ENCODE assay signal across 9 cellular contexts in the genomic region with DNA sequence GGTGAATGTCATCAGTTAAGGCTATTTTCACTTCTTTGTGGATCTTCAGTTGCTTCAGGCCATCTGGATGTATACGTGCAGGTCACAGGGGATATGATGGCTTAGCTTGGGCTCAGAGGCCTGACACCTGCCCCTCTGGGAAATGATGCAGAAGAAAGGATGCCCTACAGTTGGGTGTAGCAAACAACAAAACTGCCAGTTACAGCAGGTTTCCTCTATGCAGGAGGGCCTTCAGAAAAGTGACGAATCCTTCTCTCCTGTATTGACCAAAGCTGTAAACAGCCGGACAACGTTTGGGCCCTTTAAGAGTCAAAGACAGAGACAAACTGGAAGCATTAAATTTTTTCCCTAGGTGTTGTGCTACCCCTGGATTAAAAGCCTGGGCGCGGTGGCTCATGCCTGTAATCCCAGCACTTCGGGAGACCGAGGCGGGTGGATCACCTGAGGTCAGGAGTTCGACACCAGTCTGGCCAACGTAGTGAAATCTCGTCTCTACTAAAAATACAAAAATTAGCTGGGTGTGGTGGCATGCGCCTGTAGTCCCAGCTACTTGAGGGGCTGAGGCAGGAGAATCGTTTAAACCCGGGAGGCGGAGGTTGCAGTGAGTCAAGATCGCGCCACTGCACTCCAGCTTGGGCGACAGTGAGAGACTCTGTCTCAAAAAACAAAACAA. TPM values are rescaled to one million over a fixed set of nuclear protein-coding genes. Genes with fewer than 3 reads are reported as not detected.
DNase-seq lines count a peak whose midpoint lies in the region; ATAC-seq, FAIRE-seq and TF ChIP-seq lines count a peak whose summit lies in the region.
"Not testable (repeated sequence)": the region's sequence is repeated elsewhere in the genome, so short reads cannot be mapped to it uniquely, and the experiment has no call there.
"Had no signal": no experiment of that assay in that cellular context is flagged by ENCODE, and none has a peak within 500 bp of the region (broad histone marks: within the 10 kb centered on the region; RNA-seq: fewer than 3 reads in every experiment).

No MANE protein-coding gene starts in this region.

- dilution Hi-C loops in endothelial cell of umbilical vein (cut with MboI; ENCODE audit: extremely low pct_ligation_motif_present, low sequenced_read_pairs): not testable (repeated sequence)

- H3K79me2 ChIP-seq in SU-DHL-6 (ENCODE audit: insufficient read depth, low read length) (peaks cover 41% of the 10 kb centered on the region), endothelial cell of umbilical vein (ENCODE audit: control insufficient read depth, insufficient read depth, low read length) (peaks cover 37% of the 10 kb centered on the region)

- H4K20me1 ChIP-seq in SU-DHL-6 (ENCODE audit: low read depth, low read length); endothelial cell of umbilical vein (replicated peaks; ENCODE audit: control insufficient read depth, extremely low read depth, insufficient read depth, low read length): not testable (repeated sequence)

- H3K27me3 Mint-ChIP-seq in CD8-positive, alpha-beta T cell (ENCODE audit: low read depth); IgD-negative memory B cell: not testable (repeated sequence)

- not testable (repeated sequence) for TF ChIP-seq EP300 in suprapubic skin (IDR thresholded peaks at IDR 0.05)

- peaks cover 22% of the 10 kb centered on the region for H3K4me1 ChIP-seq in CD8-positive, alpha-beta T cell (ENCODE audit: insufficient read depth, low read length)
- H3K4me1 ChIP-seq in adipocyte (ENCODE audit: control insufficient read depth, insufficient read depth, low read length) (peaks cover 42% of the 10 kb centered on the region), neuron (ENCODE audit: insufficient read depth, low read length) (peaks cover 15% of the 10 kb centered on the region), suprapubic skin (peaks cover 29% of the 10 kb centered on the region)
- H3K4me1 ChIP-seq in endothelial cell of umbilical vein (ENCODE audit: control insufficient read depth, extremely low read depth, insufficient read depth, low read length): not testable (repeated sequence)

- FAIRE-seq in endothelial cell of umbilical vein (lab: Jason Lieb, UNC): not testable (repeated sequence)

- peak overlapping the region; percentile 88 for H2AFZ ChIP-seq in SU-DHL-6 (ENCODE audit: low read depth, low read length, severe bottlenecking)
- H2AFZ ChIP-seq in endothelial cell of umbilical vein (ENCODE audit: low read depth, low read length): peak overlapping the region; percentile 81
- H2AFZ ChIP-seq in neuron (ENCODE audit: low read depth, low read length): peak overlapping the region; percentile 70

- 28% methylated on average over 19 of the region's 19 CpGs for WGBS in suprapubic skin

- H3K9me3 ChIP-seq in CD8-positive, alpha-beta T cell (ENCODE audit: low read length); SU-DHL-6 (ENCODE audit: insufficient read depth, low read length); adipocyte (ENCODE audit: control insufficient read depth, low read length); endothelial cell of umbilical vein (replicated peaks; ENCODE audit: control insufficient read depth, insufficient read depth, low read length); neuron (ENCODE audit: low read length); suprapubic skin: not testable (repeated sequence)

- not testable (repeated sequence) for TF ChIP-seq POLR2A in endothelial cell of umbilical vein (IDR thresholded peaks at IDR 0.05; ENCODE audit: low read depth, low read length); suprapubic skin (IDR thresholded peaks at IDR 0.05)

- H3K27ac Mint-ChIP-seq in CD8-positive, alpha-beta T cell: peak overlapping the region; percentile 95
- H3K27ac Mint-ChIP-seq in IgD-negative memory B cell: peak overlapping the region; percentile 83 to 98 (median 98)

- H3K9me1 ChIP-seq in endothelial cell of umbilical vein (replicated peaks; ENCODE audit: control insufficient read depth, extremely low read depth, insufficient read depth, low read length): not testable (repeated sequence)

- H3K4me1 Mint-ChIP-seq in CD8-positive, alpha-beta T cell (ENCODE audit: low read depth): peaks cover 41% of the 10 kb centered on the region
- peaks cover 19 to 27% (median 22%) of the 10 kb centered on the region in 3 donors for H3K4me1 Mint-ChIP-seq in IgD-negative memory B cell

- peaks cover 19% of the 10 kb centered on the region for H3K36me3 ChIP-seq in CD8-positive, alpha-beta T cell (ENCODE audit: insufficient read depth, low read length)
- H3K36me3 ChIP-seq in SU-DHL-6 (ENCODE audit: low read length) (peaks cover 23% of the 10 kb centered on the region), adipocyte (ENCODE audit: control insufficient read depth, insufficient read depth, low read length, severe bottlenecking) (peaks cover 58% of the 10 kb centered on the region), endothelial cell of umbilical vein (ENCODE audit: control insufficient read depth in 2 of 2, extremely low read depth in 1 of 2, insufficient read depth in 2 of 2, low read length in 2 of 2) (peaks cover 11 to 13% of the 10 kb centered on the region in 2 experiments), neuron (ENCODE audit: insufficient read depth, low read length) (peaks cover 45% of the 10 kb centered on the region), suprapubic skin (peaks cover 42% of the 10 kb centered on the region)

- TSS peak; percentile 91 for BruUV-seq in endothelial cell of umbilical vein (replicated peaks; lab: Mats Ljungman, UMichigan)

- peaks cover 55% of the 10 kb centered on the region for H3K36me3 Mint-ChIP-seq in CD8-positive, alpha-beta T cell
- H3K36me3 Mint-ChIP-seq in IgD-negative memory B cell: not testable (repeated sequence)

- ATAC-seq in CD8-positive, alpha-beta T cell: not testable (repeated sequence)

- POLR2A ChIA-PET in CD8-positive, alpha-beta T cell (lab: Charles Lee): interaction anchor here (0.8 to 1.8 kb wide), 4 partner anchors 50 to 379 kb away, joined by 3 to 14 read pairs (median 7); partner anchors contain the start of genes CHP1, EXD1, INO80 and NUSAP1
- POLR2A ChIA-PET in endothelial cell of umbilical vein (lab: Charles Lee): interaction anchor here (0.7 kb wide), 1 partner anchor 129 kb away, joined by 3 read pairs; no protein-coding TSS in a partner anchor

- peak overlapping the region; percentile 93 for H3K27ac ChIP-seq in CD8-positive, alpha-beta T cell (ENCODE audit: low read depth, low read length)
- H3K27ac ChIP-seq in SU-DHL-6 (ENCODE audit: low read depth, low read length): peak overlapping the region; percentile 89
- peak overlapping the region; percentile 62 for H3K27ac ChIP-seq in endothelial cell of umbilical vein (ENCODE audit: insufficient read depth, low read depth, low read length)
- H3K27ac ChIP-seq in layer of hippocampus (ENCODE audit: low read depth, low read length): peak overlapping the region; percentile 88
- peak overlapping the region; percentile 89 for H3K27ac ChIP-seq in suprapubic skin

- CTCF ChIA-PET in CD8-positive, alpha-beta T cell (lab: Charles Lee): interaction anchor here (0.7 kb wide), 1 partner anchor 8 kb away, joined by 3 read pairs; no protein-coding TSS in a partner anchor
- CTCF ChIA-PET in endothelial cell of umbilical vein (lab: Charles Lee): interaction anchor here (1.0 kb wide), 1 partner anchor 17 kb away, joined by 3 read pairs; no protein-coding TSS in a partner anchor

- H3F3A ChIP-seq in SU-DHL-6 (ENCODE audit: insufficient read depth): peaks cover 11% of the 10 kb centered on the region

- H3K9me2 ChIP-seq in SU-DHL-6 (replicated peaks; ENCODE audit: insufficient read depth, low read length): not testable (repeated sequence)

- peak overlapping the region; percentile 89 for H3K4me3 Mint-ChIP-seq in CD8-positive, alpha-beta T cell
- H3K4me3 Mint-ChIP-seq in IgD-negative memory B cell: peak overlapping the region; percentile 90 to 99 (median 96)

- H3K4me3 ChIP-seq in CD8-positive, alpha-beta T cell (ENCODE audit: low read depth, low read length): peak overlapping the region; percentile 86
- not testable (repeated sequence) for H3K4me3 ChIP-seq in SU-DHL-6 (ENCODE audit: insufficient read depth, low read length, poor library complexity, severe bottlenecking)
- H3K4me3 ChIP-seq in adipocyte (ENCODE audit: low read length): peak overlapping the region; percentile 92
- peak overlapping the region in 2 of 3 experiments; percentile 6 to 26 for H3K4me3 ChIP-seq in endothelial cell of umbilical vein (replicated peaks in 1 of 3; ENCODE audit: insufficient read depth in 1 of 3, low read depth in 1 of 3, low read length in 3 of 3)
- peak overlapping the region; percentile 88 for H3K4me3 ChIP-seq in neuron (ENCODE audit: low read length)
- H3K4me3 ChIP-seq in suprapubic skin: peak overlapping the region; percentile 86

- H3K9ac ChIP-seq in SU-DHL-6 (ENCODE audit: low read length) (peak overlapping the region; percentile 82), adipocyte (ENCODE audit: low read length) (peak overlapping the region; percentile 72), endothelial cell of umbilical vein (replicated peaks; ENCODE audit: extremely low read depth, insufficient read depth, low read length) (peak overlapping the region; percentile 64)

- intact Hi-C loops in CD8-positive, alpha-beta T cell (cut with DNase I, micrococcal nuclease): loop anchor here (1.0 to 5.0 kb wide), 7 partner anchors 49 to 476 kb away; partner anchors contain the start of genes RTF1 (in 2 of the 2), CHP1 (in 1 of the 2), DNAJC17 (in 1 of the 2) and NDUFAF1 (in 1 of the 2)
- intact Hi-C loops in endothelial cell of umbilical vein (cut with micrococcal nuclease): loop anchor here (2.0 kb wide), 1 partner anchor 52 kb away; the partner anchor contains the start of genes CHP1 and EXD1

- not testable (repeated sequence) for H3K27me3 ChIP-seq in CD8-positive, alpha-beta T cell (ENCODE audit: insufficient read depth, low read length); SU-DHL-6 (ENCODE audit: low read length); adipocyte (replicated peaks; ENCODE audit: control insufficient read depth, insufficient read depth, low read length); endothelial cell of umbilical vein (ENCODE audit: control insufficient read depth in 2 of 2, insufficient read depth in 2 of 2, low read length in 2 of 2); layer of hippocampus (ENCODE audit: control insufficient read depth, insufficient read depth, low read length); neuron (ENCODE audit: insufficient read depth, low read length); suprapubic skin

- peak overlapping the region; percentile 67 for H3K4me2 ChIP-seq in SU-DHL-6 (ENCODE audit: low read depth, low read length, poor library complexity, severe bottlenecking)
- peak overlapping the region; percentile 25 for H3K4me2 ChIP-seq in endothelial cell of umbilical vein (ENCODE audit: insufficient read depth, low read length)

- TF ChIP-seq CTCF in CD8-positive, alpha-beta T cell (IDR thresholded peaks at IDR 0.05); SU-DHL-6 (IDR thresholded peaks at IDR 0.05; ENCODE audit: insufficient read depth, low read length, poor library complexity, severe bottlenecking); endothelial cell of umbilical vein (IDR thresholded peaks at IDR 0.05; ENCODE audit: extremely low read depth in 1 of 2, insufficient read depth in 1 of 2, low read depth in 1 of 2, low read length in 2 of 2); suprapubic skin (IDR thresholded peaks at IDR 0.05): not testable (repeated sequence)

- not testable (repeated sequence) for DNase-seq in CD8-positive, alpha-beta T cell; adipocyte (ENCODE audit: low read depth); endothelial cell of umbilical vein (ENCODE audit: low read depth, low spot score); suprapubic skin (ENCODE audit: low spot score in 2 of 2)

- H3K9me3 Mint-ChIP-seq in CD8-positive, alpha-beta T cell; IgD-negative memory B cell: not testable (repeated sequence)

RNA-seq across cellular contexts. Expression of gene OIP5, which starts 49.3 kb away (rescaled TPM):
- not detected for total RNA-seq in CD8-positive, alpha-beta T cell
- polyA plus RNA-seq in IgD-negative memory B cell (0.68 TPM), endothelial cell of umbilical vein (11.8 and 11.9 TPM in 2 replicates)
- total RNA-seq in endothelial cell of umbilical vein (9.2 and 11.4 TPM in 2 replicates), suprapubic skin (1 to 10 TPM in 3 of 4 donors, not detected in 1; 1.4 to 5.5 (median 2.2) TPM)
- polyA plus RNA-seq in endothelial cell of umbilical vein (2011; cell fraction: cytosol; rRNA removed): 11.6 and 12.2 TPM in 2 replicates
- polyA plus RNA-seq in endothelial cell of umbilical vein (2011; cell fraction: nucleus; rRNA removed): 4.4 and 6.8 TPM in 2 replicates
- polyA plus RNA-seq in endothelial cell of umbilical vein (2012): 3.3 and 10.4 TPM in 2 replicates
- 4.2 and 5.0 TPM in 2 replicates for polyA minus RNA-seq in endothelial cell of umbilical vein
- polyA minus RNA-seq in endothelial cell of umbilical vein (2011; cell fraction: cytosol; rRNA and poly(A)+ RNA removed): 39.7 TPM
- polyA minus RNA-seq in endothelial cell of umbilical vein (2011; cell fraction: nucleus; rRNA and poly(A)+ RNA removed): 1.3 and 1.9 TPM in 2 replicates
- total RNA-seq: cardiac septum had no signal

RNA-seq across cellular contexts. Expression of gene NUSAP1, which starts 49.6 kb away (rescaled TPM):
- 1 to 10 TPM; 1.6 to 2.1 TPM for total RNA-seq in CD8-positive, alpha-beta T cell
- 4.7 TPM for polyA plus RNA-seq in IgD-negative memory B cell
- 101 and 109 TPM in 2 replicates for total RNA-seq in endothelial cell of umbilical vein
- polyA plus RNA-seq in endothelial cell of umbilical vein: 42.5 and 43.0 TPM in 2 replicates
- 87.9 and 93.7 TPM in 2 replicates for polyA plus RNA-seq in endothelial cell of umbilical vein (2011; cell fraction: cytosol; rRNA removed)
- polyA plus RNA-seq in endothelial cell of umbilical vein (2011; cell fraction: nucleus; rRNA removed): 166 and 206 TPM in 2 replicates
- 38.7 and 85.5 TPM in 2 replicates for polyA plus RNA-seq in endothelial cell of umbilical vein (2012)
- 50.9 and 94.3 TPM in 2 replicates for polyA minus RNA-seq in endothelial cell of umbilical vein
- 98.6 TPM for polyA minus RNA-seq in endothelial cell of umbilical vein (2011; cell fraction: cytosol; rRNA and poly(A)+ RNA removed)
- 44.8 and 75.6 TPM in 2 replicates for polyA minus RNA-seq in endothelial cell of umbilical vein (2011; cell fraction: nucleus; rRNA and poly(A)+ RNA removed)
- total RNA-seq in suprapubic skin: 10 to 100 TPM; 11.1 to 19.0 (median 15.9) TPM

RNA-seq across cellular contexts. Expression of gene CHP1, which starts 52.0 kb away (rescaled TPM):
- 10 to 100 TPM; 25.6 to 28.9 TPM for total RNA-seq in CD8-positive, alpha-beta T cell
- 16.8 TPM for polyA plus RNA-seq in IgD-negative memory B cell
- total RNA-seq in endothelial cell of umbilical vein: 84.4 and 96.2 TPM in 2 replicates
- 42.4 and 49.1 TPM in 2 replicates for polyA plus RNA-seq in endothelial cell of umbilical vein
- 64.4 and 66.5 TPM in 2 replicates for polyA plus RNA-seq in endothelial cell of umbilical vein (2011; cell fraction: cytosol; rRNA removed)
- 19.9 and 23.1 TPM in 2 replicates for polyA plus RNA-seq in endothelial cell of umbilical vein (2011; cell fraction: nucleus; rRNA removed)
- 70.6 and 74.9 TPM in 2 replicates for polyA plus RNA-seq in endothelial cell of umbilical vein (2012)
- polyA minus RNA-seq in endothelial cell of umbilical vein: 94.9 and 103 TPM in 2 replicates
- 113 TPM for polyA minus RNA-seq in endothelial cell of umbilical vein (2011; cell fraction: cytosol; rRNA and poly(A)+ RNA removed)
- 13.5 and 17.8 TPM in 2 replicates for polyA minus RNA-seq in endothelial cell of umbilical vein (2011; cell fraction: nucleus; rRNA and poly(A)+ RNA removed)
- total RNA-seq in suprapubic skin: 100 to 1,000 TPM; 103 to 187 (median 166) TPM

RNA-seq across cellular contexts. Expression of gene EXD1, which starts 52.6 kb away (rescaled TPM):
- total RNA-seq in CD8-positive, alpha-beta T cell: not detected
- polyA plus RNA-seq in IgD-negative memory B cell: not detected
- not detected in 2 replicates for total RNA-seq in endothelial cell of umbilical vein
- polyA plus RNA-seq in endothelial cell of umbilical vein: not detected in 2 replicates
- not detected in 2 replicates for polyA plus RNA-seq in endothelial cell of umbilical vein (2011; cell fraction: cytosol; rRNA removed)
- polyA plus RNA-seq in endothelial cell of umbilical vein (2011; cell fraction: nucleus; rRNA removed): not detected in 2 replicates
- polyA plus RNA-seq in endothelial cell of umbilical vein (2012): not detected in 2 replicates
- polyA minus RNA-seq in endothelial cell of umbilical vein: not detected in 2 replicates
- polyA minus RNA-seq in endothelial cell of umbilical vein (2011; cell fraction: cytosol; rRNA and poly(A)+ RNA removed): not detected
- not detected in 2 replicates for polyA minus RNA-seq in endothelial cell of umbilical vein (2011; cell fraction: nucleus; rRNA and poly(A)+ RNA removed)
- under 1 TPM in 1 of 4 donors, not detected in 3; 0.32 TPM for total RNA-seq in suprapubic skin
- total RNA-seq: cardiac septum had no signal
